ENCODE assay signal across 1 cellular context in the genomic region with DNA sequence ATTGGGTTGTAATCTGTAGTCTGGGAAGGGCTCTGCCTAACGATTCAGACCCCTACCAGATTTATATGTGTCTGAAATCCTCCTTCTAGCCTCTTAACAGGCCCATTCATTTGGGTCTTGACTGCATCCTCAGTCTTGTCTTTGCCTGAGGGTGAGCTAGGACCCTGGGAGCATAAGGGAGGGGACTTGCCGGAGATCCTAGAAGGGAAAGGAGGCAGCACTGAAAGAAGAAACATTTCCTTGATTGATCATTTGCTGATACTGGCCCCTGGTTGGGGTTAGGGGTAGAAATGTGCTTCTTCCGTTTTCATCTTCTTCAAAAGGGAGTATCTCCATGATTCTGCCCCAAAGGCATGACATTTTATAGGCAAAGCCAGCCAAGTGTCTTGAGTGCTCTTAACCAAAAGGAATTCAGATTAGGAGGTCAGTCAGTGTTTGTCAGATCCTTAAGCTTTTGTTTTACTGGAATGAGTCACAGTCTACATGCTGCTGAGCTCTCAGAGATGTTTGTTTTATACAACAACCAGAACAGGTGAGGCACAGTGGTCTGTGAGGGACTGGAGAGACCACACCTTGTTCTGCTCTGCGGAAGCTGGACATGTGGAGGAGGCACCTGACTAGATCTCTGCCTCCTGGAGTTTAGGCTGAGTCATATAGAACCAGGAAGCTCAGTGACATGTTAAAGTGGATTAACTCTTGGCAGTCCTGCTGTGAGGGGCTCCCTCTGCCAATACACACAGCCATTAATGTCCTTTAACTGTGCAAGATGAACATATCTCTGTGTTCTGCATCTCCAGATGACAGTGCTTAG.
TF ChIP-seq lines count a peak whose summit lies in the region.

No MANE protein-coding gene starts in this region.

TF ChIP-seq in GM23338, 12 proteins besides CTCF, POLR2A, EP300 and RAD21:
- TF ChIP-seq, protein P1, sequence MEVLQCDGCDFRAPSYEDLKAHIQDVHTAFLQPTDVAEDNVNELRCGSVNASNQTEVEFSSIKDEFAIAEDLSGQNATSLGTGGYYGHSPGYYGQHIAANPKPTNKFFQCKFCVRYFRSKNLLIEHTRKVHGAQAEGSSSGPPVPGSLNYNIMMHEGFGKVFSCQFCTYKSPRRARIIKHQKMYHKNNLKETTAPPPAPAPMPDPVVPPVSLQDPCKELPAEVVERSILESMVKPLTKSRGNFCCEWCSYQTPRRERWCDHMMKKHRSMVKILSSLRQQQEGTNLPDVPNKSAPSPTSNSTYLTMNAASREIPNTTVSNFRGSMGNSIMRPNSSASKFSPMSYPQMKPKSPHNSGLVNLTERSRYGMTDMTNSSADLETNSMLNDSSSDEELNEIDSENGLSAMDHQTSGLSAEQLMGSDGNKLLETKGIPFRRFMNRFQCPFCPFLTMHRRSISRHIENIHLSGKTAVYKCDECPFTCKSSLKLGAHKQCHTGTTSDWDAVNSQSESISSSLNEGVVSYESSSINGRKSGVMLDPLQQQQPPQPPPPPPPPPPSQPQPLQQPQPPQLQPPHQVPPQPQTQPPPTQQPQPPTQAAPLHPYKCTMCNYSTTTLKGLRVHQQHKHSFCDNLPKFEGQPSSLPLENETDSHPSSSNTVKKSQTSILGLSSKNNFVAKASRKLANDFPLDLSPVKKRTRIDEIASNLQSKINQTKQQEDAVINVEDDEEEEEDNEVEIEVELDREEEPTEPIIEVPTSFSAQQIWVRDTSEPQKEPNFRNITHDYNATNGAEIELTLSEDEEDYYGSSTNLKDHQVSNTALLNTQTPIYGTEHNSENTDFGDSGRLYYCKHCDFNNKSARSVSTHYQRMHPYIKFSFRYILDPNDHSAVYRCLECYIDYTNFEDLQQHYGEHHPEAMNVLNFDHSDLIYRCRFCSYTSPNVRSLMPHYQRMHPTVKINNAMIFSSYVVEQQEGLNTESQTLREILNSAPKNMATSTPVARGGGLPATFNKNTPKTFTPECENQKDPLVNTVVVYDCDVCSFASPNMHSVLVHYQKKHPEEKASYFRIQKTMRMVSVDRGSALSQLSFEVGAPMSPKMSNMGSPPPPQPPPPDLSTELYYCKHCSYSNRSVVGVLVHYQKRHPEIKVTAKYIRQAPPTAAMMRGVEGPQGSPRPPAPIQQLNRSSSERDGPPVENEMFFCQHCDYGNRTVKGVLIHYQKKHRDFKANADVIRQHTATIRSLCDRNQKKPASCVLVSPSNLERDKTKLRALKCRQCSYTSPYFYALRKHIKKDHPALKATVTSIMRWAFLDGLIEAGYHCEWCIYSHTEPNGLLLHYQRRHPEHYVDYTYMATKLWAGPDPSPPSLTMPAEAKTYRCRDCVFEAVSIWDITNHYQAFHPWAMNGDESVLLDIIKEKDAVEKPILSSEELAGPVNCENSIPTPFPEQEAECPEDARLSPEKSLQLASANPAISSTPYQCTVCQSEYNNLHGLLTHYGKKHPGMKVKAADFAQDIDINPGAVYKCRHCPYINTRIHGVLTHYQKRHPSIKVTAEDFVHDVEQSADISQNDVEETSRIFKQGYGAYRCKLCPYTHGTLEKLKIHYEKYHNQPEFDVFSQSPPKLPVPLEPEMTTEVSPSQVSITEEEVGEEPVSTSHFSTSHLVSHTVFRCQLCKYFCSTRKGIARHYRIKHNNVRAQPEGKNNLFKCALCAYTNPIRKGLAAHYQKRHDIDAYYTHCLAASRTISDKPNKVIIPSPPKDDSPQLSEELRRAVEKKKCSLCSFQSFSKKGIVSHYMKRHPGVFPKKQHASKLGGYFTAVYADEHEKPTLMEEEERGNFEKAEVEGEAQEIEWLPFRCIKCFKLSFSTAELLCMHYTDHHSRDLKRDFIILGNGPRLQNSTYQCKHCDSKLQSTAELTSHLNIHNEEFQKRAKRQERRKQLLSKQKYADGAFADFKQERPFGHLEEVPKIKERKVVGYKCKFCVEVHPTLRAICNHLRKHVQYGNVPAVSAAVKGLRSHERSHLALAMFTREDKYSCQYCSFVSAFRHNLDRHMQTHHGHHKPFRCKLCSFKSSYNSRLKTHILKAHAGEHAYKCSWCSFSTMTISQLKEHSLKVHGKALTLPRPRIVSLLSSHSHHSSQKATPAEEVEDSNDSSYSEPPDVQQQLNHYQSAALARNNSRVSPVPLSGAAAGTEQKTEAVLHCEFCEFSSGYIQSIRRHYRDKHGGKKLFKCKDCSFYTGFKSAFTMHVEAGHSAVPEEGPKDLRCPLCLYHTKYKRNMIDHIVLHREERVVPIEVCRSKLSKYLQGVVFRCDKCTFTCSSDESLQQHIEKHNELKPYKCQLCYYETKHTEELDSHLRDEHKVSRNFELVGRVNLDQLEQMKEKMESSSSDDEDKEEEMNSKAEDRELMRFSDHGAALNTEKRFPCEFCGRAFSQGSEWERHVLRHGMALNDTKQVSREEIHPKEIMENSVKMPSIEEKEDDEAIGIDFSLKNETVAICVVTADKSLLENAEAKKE (CRISPR knock-in tag; IDR thresholded peaks at IDR 0.05), result peak; percentile 79
- TF ChIP-seq, protein P2, sequence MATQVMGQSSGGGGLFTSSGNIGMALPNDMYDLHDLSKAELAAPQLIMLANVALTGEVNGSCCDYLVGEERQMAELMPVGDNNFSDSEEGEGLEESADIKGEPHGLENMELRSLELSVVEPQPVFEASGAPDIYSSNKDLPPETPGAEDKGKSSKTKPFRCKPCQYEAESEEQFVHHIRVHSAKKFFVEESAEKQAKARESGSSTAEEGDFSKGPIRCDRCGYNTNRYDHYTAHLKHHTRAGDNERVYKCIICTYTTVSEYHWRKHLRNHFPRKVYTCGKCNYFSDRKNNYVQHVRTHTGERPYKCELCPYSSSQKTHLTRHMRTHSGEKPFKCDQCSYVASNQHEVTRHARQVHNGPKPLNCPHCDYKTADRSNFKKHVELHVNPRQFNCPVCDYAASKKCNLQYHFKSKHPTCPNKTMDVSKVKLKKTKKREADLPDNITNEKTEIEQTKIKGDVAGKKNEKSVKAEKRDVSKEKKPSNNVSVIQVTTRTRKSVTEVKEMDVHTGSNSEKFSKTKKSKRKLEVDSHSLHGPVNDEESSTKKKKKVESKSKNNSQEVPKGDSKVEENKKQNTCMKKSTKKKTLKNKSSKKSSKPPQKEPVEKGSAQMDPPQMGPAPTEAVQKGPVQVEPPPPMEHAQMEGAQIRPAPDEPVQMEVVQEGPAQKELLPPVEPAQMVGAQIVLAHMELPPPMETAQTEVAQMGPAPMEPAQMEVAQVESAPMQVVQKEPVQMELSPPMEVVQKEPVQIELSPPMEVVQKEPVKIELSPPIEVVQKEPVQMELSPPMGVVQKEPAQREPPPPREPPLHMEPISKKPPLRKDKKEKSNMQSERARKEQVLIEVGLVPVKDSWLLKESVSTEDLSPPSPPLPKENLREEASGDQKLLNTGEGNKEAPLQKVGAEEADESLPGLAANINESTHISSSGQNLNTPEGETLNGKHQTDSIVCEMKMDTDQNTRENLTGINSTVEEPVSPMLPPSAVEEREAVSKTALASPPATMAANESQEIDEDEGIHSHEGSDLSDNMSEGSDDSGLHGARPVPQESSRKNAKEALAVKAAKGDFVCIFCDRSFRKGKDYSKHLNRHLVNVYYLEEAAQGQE (IDR thresholded peaks at IDR 0.05; ENCODE audit: unreplicated experiment), result no peak
TF ChIP-seq in GM23338: peak in this region for 1.
